ENCODE assay signal across 9 cellular contexts in genomic region chr12:94405378-94406116, GRCh38. TPM values are rescaled to one million over a fixed set of nuclear protein-coding genes. Genes with fewer than 3 reads are reported as not detected.
DNase-seq lines count a peak whose midpoint lies in the region; ATAC-seq and TF ChIP-seq lines count a peak whose summit lies in the region.
"Had no signal": no experiment of that assay in that cellular context is flagged by ENCODE, and none has a peak within 500 bp of the region (broad histone marks: within the 10 kb centered on the region; RNA-seq: fewer than 3 reads in every experiment).

No MANE protein-coding gene starts in this region.

- H3F3A ChIP-seq in SK-N-SH (replicated peaks; ENCODE audit: insufficient read depth) = no peaks in the 10 kb centered on the region

- POLR2A ChIA-PET in SK-N-SH (lab: Yijun Ruan, JAX) = no interaction called here
- POLR2A ChIA-PET in WTC11 (lab: Charles Lee) = no interaction called here

- H3K4me1 ChIP-seq in SK-N-SH (ENCODE audit: control insufficient read depth in 1 of 2, insufficient read depth in 2 of 2, low read depth in 1 of 2, low read length in 1 of 2) (no peaks in the 10 kb centered on the region), skeletal muscle tissue (ENCODE audit: control insufficient read depth in 3 of 3, insufficient read depth in 3 of 3, low read length in 3 of 3) (peaks cover 0 to 3% (median 0%) of the 10 kb centered on the region in 3 donors)

- no peaks in the 10 kb centered on the region for H3K27me3 ChIP-seq in SK-N-SH (ENCODE audit: insufficient read depth)
- no peaks in the 10 kb centered on the region for H3K27me3 ChIP-seq in skeletal muscle tissue (ENCODE audit: control insufficient read depth in 3 of 3, insufficient read depth in 3 of 3, low read length in 3 of 3)
- no peaks in the 10 kb centered on the region for H3K27me3 ChIP-seq in WERI-Rb-1 (ENCODE audit: insufficient read depth, low read depth, severe bottlenecking)

- H3K9me3 ChIP-seq in SK-N-SH (no peaks in the 10 kb centered on the region; the same call in 1 of the 2 replicates), skeletal muscle tissue (ENCODE audit: control insufficient read depth in 3 of 3, low read length in 3 of 3) (no peaks in the 10 kb centered on the region), WERI-Rb-1 (ENCODE audit: severe bottlenecking) (no peaks in the 10 kb centered on the region)

- H3K27me3 Mint-ChIP-seq in WTC11 (ENCODE audit: low read depth) = no peaks in the 10 kb centered on the region

- H3K27ac ChIP-seq in SK-N-SH (ENCODE audit: low read depth in 2 of 2, low read length in 1 of 2) = no peak overlapping the region
- H3K27ac ChIP-seq in skeletal muscle tissue (ENCODE audit: low read depth, low read length) = peak overlapping the region; percentile 21
- no peak overlapping the region for H3K27ac ChIP-seq in WERI-Rb-1
- H3K27ac ChIP-seq: 22Rv1 had no signal

- peaks cover 2% of the 10 kb centered on the region; the same call in 1 of the 2 replicates for H3K9me3 Mint-ChIP-seq in WTC11

- H3K4me3 Mint-ChIP-seq in WTC11 = no peak overlapping the region

- H3K36me3 Mint-ChIP-seq in WTC11 = peaks cover 14% of the 10 kb centered on the region

- no peaks in the 10 kb centered on the region for H4K20me1 ChIP-seq in SK-N-SH (ENCODE audit: insufficient read depth)

- peak overlapping the region; percentile 48; the same call in 1 of the 2 replicates for H3K27ac Mint-ChIP-seq in WTC11

- CTCF ChIA-PET in SK-N-SH (lab: Yijun Ruan, JAX) (interaction anchor here (0.9 kb wide), 2 partner anchors 27 to 29 kb away, joined by 3 to 4 read pairs; no protein-coding TSS in a partner anchor), WTC11 (lab: Charles Lee) (interaction anchor here (0.7 kb wide), 1 partner anchor 25 kb away, joined by 3 read pairs; no protein-coding TSS in a partner anchor)

- ATAC-seq in SK-N-SH treated with all-trans-retinoic acid at 6 μM for 48 hours (peak; percentile 44; the same call in 2 of the 3 replicates), HG02588 (IDR thresholded peaks at IDR 0.05; ENCODE audit: unreplicated experiment) (peak; percentile 68), WTC11 (no peak)

- H2AFZ ChIP-seq in SK-N-SH (ENCODE audit: low read depth) = no peak overlapping the region

- TF ChIP-seq EP300 in SK-N-SH (IDR thresholded peaks at IDR 0.05; ENCODE audit: borderline replicate concordance in 1 of 2, low read depth in 1 of 2, low read length in 1 of 2) = no peak

- no peak overlapping the region for H3K4me3 ChIP-seq in SK-N-SH (ENCODE audit: low read depth in 2 of 2, low read length in 1 of 2)
- no peak overlapping the region for H3K4me3 ChIP-seq in skeletal muscle tissue (ENCODE audit: low read length in 3 of 3)
- H3K4me3 ChIP-seq in WERI-Rb-1 (ENCODE audit: low read depth, low read length) = no peak overlapping the region

- TF ChIP-seq CTCF in SK-N-SH (IDR thresholded peaks at IDR 0.05) (no peak), WTC11 (IDR thresholded peaks at IDR 0.05) (no peak), WERI-Rb-1 (IDR thresholded peaks at IDR 0.05; ENCODE audit: low read depth, low read length) (no peak)

- H3K9ac ChIP-seq in SK-N-SH (no peak overlapping the region), skeletal muscle tissue (ENCODE audit: low read depth in 1 of 3, low read length in 3 of 3) (no peak overlapping the region)

- H3K36me3 ChIP-seq in SK-N-SH (replicated peaks in 1 of 2; ENCODE audit: control insufficient read depth in 1 of 2, insufficient read depth in 2 of 2, low read length in 1 of 2) (peaks cover 0 to 5% of the 10 kb centered on the region in 2 experiments), skeletal muscle tissue (ENCODE audit: control insufficient read depth in 3 of 3, insufficient read depth in 3 of 3, low read length in 3 of 3) (no peaks in the 10 kb centered on the region), WERI-Rb-1 (no peaks in the 10 kb centered on the region)

- TF ChIP-seq RAD21 in SK-N-SH (IDR thresholded peaks at IDR 0.05; ENCODE audit: low read length) = no peak

- 97% methylated on average over 3 of the region's 3 CpGs for WGBS in SK-N-SH (ENCODE audit: low lambda C conversion rate)

- no peaks in the 10 kb centered on the region for H3K79me2 ChIP-seq in SK-N-SH (ENCODE audit: insufficient read depth)

- DNase-seq in SK-N-SH (no peak), WTC11 (ENCODE audit: low spot score) (no peak), ureter (ENCODE audit: low spot score) (no peak), NCI-H1436 treated with DMSO at 0.1 percent for 48 hours (lab: John Stamatoyannopoulos, UW) (no peak), WERI-Rb-1 (no peak)

- peaks cover 5% of the 10 kb centered on the region for H3K4me1 Mint-ChIP-seq in WTC11

- H3K9me2 ChIP-seq in SK-N-SH = no peaks in the 10 kb centered on the region

- H3K4me2 ChIP-seq in SK-N-SH = no peak overlapping the region

TF ChIP-seq in SK-N-SH treated with all-trans-retinoic acid at 6 μM for 48 hours, 23 proteins besides CTCF, POLR2A, EP300 and RAD21 (continues in another document):
- TF ChIP-seq ARNTL (CRISPR knock-in tag; IDR thresholded peaks at IDR 0.05; ENCODE audit: borderline replicate concordance, low read depth) (no peak), BACH2 (CRISPR knock-in tag; IDR thresholded peaks at IDR 0.05; ENCODE audit: borderline replicate concordance) (no peak), CSRNP3 (CRISPR knock-in tag; IDR thresholded peaks at IDR 0.05) (no peak), ZNF70 (CRISPR knock-in tag; IDR thresholded peaks at IDR 0.05) (no peak), CSDC2 (CRISPR knock-in tag; IDR thresholded peaks at IDR 0.05) (no peak)

TF ChIP-seq in SK-N-SH, 30 proteins besides CTCF, POLR2A, EP300 and RAD21 (continues in another document):
- TF ChIP-seq ELF1 (IDR thresholded peaks at IDR 0.05) (no peak), TCF12 (IDR thresholded peaks at IDR 0.05) (no peak), FOSL2 (IDR thresholded peaks at IDR 0.05; ENCODE audit: borderline replicate concordance, low read depth) (no peak), YY1 (IDR thresholded peaks at IDR 0.05; ENCODE audit: low read depth) (no peak), SMC3 (IDR thresholded peaks at IDR 0.05; ENCODE audit: low read depth, low read length) (no peak), GABPA (IDR thresholded peaks at IDR 0.05; ENCODE audit: low read depth) (no peak), IRF3 (IDR thresholded peaks at IDR 0.05; ENCODE audit: low read depth, low read length) (no peak), POLR2AphosphoS5 (IDR thresholded peaks at IDR 0.05; ENCODE audit: low read depth, low read length) (no peak), USF2 (IDR thresholded peaks at IDR 0.05; ENCODE audit: borderline replicate concordance, low read depth, low read length) (no peak), JUND (IDR thresholded peaks at IDR 0.05) (no peak), GATA2 (CRISPR knock-in tag; IDR thresholded peaks at IDR 0.05) (no peak)

TF ChIP-seq in WTC11, 78 proteins besides CTCF, POLR2A, EP300 and RAD21:
- TF ChIP-seq RELA (CRISPR knock-in tag; IDR thresholded peaks at IDR 0.05; ENCODE audit: borderline replicate concordance) = no peak

RNA-seq across cellular contexts. Expression of gene CEP83, which starts 54.1 kb away (rescaled TPM):
- 2.5 and 4.2 TPM in 2 replicates for polyA plus RNA-seq in SK-N-SH (2012; rRNA removed)
- 2.8 and 3.6 TPM in 2 replicates for polyA plus RNA-seq in SK-N-SH (2012; cell fraction: cytosol; rRNA removed)
- 9.4 and 12.1 TPM in 2 replicates for polyA plus RNA-seq in SK-N-SH (2012; cell fraction: nucleus; rRNA removed)
- total RNA-seq in WTC11 (2021) (23.4 to 29.8 TPM (median 26.2 TPM) in 3 replicates), skeletal muscle tissue (10.4 TPM), ureter (29.5 TPM)
